In genomic region chr4:78459327-78459726, GRCh38 we compare ENCODE assay signal across 24 cellular contexts.
"Had no signal": no experiment of that assay in that cellular context is flagged by ENCODE, and none has a peak within 500 bp of the region (broad histone marks: within the 10 kb centered on the region; RNA-seq: fewer than 3 reads in every experiment).

No MANE protein-coding gene starts in this region.

- DNase-seq: activated B cell treated with CpG ODN at 0.5 μM for 24 hours; activated CD4-positive, alpha-beta T cell treated with anti-CD3 and anti-CD28 coated beads for 1 hour; activated CD4-positive, alpha-beta T cell treated with anti-CD3 and anti-CD28 coated beads, Interleukin-2, amount 10 ng/mL, durations not matched to agents 24 days and 14 days; activated CD4-positive, alpha-beta T cell treated with anti-CD3 and anti-CD28 coated beads, Interleukin-2, amount 50 U/mL, for 48 hours; activated CD8-positive, alpha-beta memory T cell treated with anti-CD3 and anti-CD28 coated beads, Interleukin-2, amount 10 ng/mL, durations not matched to agents 7 days and 5 days; activated effector memory CD4-positive, alpha-beta T cell treated with Interleukin-2 at 50 U/mL for 16 hours; activated naive CD4-positive, alpha-beta T cell; activated T-cell treated with anti-CD3 and anti-CD28 coated beads, Interleukin-2, amount 50 U/mL, for 24 hours; aorta; caudate nucleus; MM.1S; NCI-H1048; NCI-H146; NCI-H2029 treated with DMSO at 0.1 percent for 48 hours; NCI-H510A treated with DMSO at 0.1 percent for 48 hours; NCI-H69; NK-92 treated with Interleukin-12 subunit alpha and Interleukin-12 subunit beta, amount 100 ng/mL, for 24 hours; OCI-M1; RPMI8226; T-cell; T-helper 2 cell; T1000 had no signal

- ATAC-seq: activated CD8-positive, alpha-beta memory T cell treated with anti-CD3 and anti-CD28 coated beads, Interleukin-2, amount 10 ng/mL, durations not matched to agents 7 days and 5 days; Panc1; Right ventricle myocardium inferior; T-cell had no signal
